ENCODE assay signal across 8 cellular contexts in the genomic region with DNA sequence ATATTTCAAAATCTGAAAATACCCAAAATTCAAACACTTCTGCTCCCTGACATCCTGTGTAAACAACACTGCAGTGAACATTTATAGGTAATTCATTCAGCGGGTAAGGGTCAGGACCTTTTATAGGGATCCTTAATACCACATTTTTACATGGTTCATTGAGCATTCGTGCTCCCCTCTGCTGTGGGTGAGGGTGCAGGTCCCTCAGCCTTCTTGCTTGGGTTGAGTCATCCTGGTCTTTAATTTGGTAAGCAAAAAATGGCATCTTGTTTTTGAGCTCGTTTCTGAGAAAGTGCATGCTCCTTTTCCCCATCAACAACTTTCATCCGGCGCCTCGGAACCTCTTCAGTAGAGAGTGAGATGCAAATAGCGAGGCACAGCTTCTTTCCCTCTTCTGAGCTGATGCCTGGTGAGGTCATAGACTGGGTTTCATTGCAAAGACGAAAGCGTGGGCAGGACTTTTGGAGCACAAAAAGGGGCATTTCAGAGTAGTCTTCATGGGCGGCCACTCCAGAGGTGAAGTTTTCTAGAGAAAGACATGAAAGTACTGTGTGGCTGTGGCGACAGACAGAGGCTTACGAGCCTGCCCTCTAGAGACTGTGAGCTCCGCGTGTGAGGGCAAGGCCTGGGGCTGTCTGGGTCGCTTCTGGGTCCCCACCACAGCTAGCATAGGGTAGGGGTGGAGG. TPM values are rescaled to one million over a fixed set of nuclear protein-coding genes. Genes with fewer than 3 reads are reported as not detected.
A peak's percentile ranks its signal among the peaks of the same experiment; 100 is the strongest.
DNase-seq lines count a peak whose midpoint lies in the region; TF ChIP-seq lines count a peak whose summit lies in the region.

No MANE protein-coding gene starts in this region.

- H3K4me2 ChIP-seq in MM.1S (ENCODE audit: low read depth, low read length), result no peak overlapping the region
- H3K4me2 ChIP-seq in PC-9, result no peak overlapping the region

- H3K9me2 ChIP-seq in MM.1S (replicated peaks; ENCODE audit: insufficient read depth, low read length) (no peaks in the 10 kb centered on the region), PC-9 (ENCODE audit: insufficient read depth) (no peaks in the 10 kb centered on the region)

- peaks cover 38% of the 10 kb centered on the region for H3K4me1 ChIP-seq in cardiac muscle cell (ENCODE audit: low read depth)
- H3K4me1 ChIP-seq in left ventricle myocardium inferior, result peaks cover 38% of the 10 kb centered on the region
- no peaks in the 10 kb centered on the region for H3K4me1 ChIP-seq in HUES48 (ENCODE audit: control insufficient read depth, insufficient read depth, low read length)
- H3K4me1 ChIP-seq in MM.1S (ENCODE audit: low read length), result no peaks in the 10 kb centered on the region
- H3K4me1 ChIP-seq in PC-9 (replicated peaks; ENCODE audit: insufficient read depth), result 0 out of 2 replicates have a peak, but pooled peaks cover 6% of the 10 kb centered on the region

- H3K79me2 ChIP-seq in MM.1S (ENCODE audit: low read length) (peaks cover 70% of the 10 kb centered on the region), PC-9 (ENCODE audit: low read depth) (no peaks in the 10 kb centered on the region; the same call in 1 of the 2 replicates)

- CTCF ChIA-PET in PC-9 (lab: Charles Lee), result no interaction called here

- no peaks in the 10 kb centered on the region for H3K27me3 ChIP-seq in cardiac muscle cell
- H3K27me3 ChIP-seq in left ventricle myocardium inferior (ENCODE audit: low read depth), result no peaks in the 10 kb centered on the region
- H3K27me3 ChIP-seq in HUES48 (ENCODE audit: control insufficient read depth, insufficient read depth, low read length), result no peaks in the 10 kb centered on the region
- H3K27me3 ChIP-seq in MM.1S (replicated peaks; ENCODE audit: insufficient read depth, low read length), result no peaks in the 10 kb centered on the region
- H3K27me3 ChIP-seq in PC-9 (ENCODE audit: insufficient read depth, low read depth), result no peaks in the 10 kb centered on the region

- DNase-seq in cardiac muscle cell (ENCODE audit: low read depth in 1 of 2, low spot score in 1 of 2), result peak in 1 of 2 donors; percentile 23
- DNase-seq in left ventricle myocardium inferior, result no peak
- DNase-seq in activated gamma-delta T cell treated with anti-CD3 and anti-CD28 coated beads, Interleukin-2, amount 50 U/mL, for 16 hours (ENCODE audit: low read depth), result peak; percentile 74
- DNase-seq in stimulated activated CD4-positive, alpha-beta T cell treated with anti-CD3 and anti-CD28 coated beads, Interleukin-2, amount 100 ng/mL, for 4 hours (ENCODE audit: low read depth), result peak; percentile 79
- no peak for DNase-seq in MM.1S
- no peak for DNase-seq in PC-9
- no peak for DNase-seq in epidermal melanocyte (ENCODE audit: insufficient read length, low spot score)

- TF ChIP-seq CTCF in cardiac muscle cell (IDR thresholded peaks at IDR 0.05; ENCODE audit: low read depth, low read length), result no peak
- no peak for TF ChIP-seq CTCF in left ventricle myocardium inferior (IDR thresholded peaks at IDR 0.05; ENCODE audit: borderline replicate concordance)
- TF ChIP-seq CTCF in MM.1S (IDR thresholded peaks at IDR 0.05; ENCODE audit: low read length), result no peak
- no peak for TF ChIP-seq CTCF in PC-9 (conservative IDR thresholded peaks at IDR 0.05)

- H3K4me3 ChIP-seq in cardiac muscle cell (no peak overlapping the region), left ventricle myocardium inferior (no peak overlapping the region), HUES48 (ENCODE audit: low read depth, low read length) (no peak overlapping the region), MM.1S (ENCODE audit: low read length) (no peak overlapping the region), PC-9 (no peak overlapping the region)

- no peaks in the 10 kb centered on the region for H3K36me3 ChIP-seq in cardiac muscle cell
- no peaks in the 10 kb centered on the region for H3K36me3 ChIP-seq in left ventricle myocardium inferior
- peaks cover 87% of the 10 kb centered on the region for H3K36me3 ChIP-seq in HUES48 (ENCODE audit: control insufficient read depth, insufficient read depth, low read length)
- H3K36me3 ChIP-seq in MM.1S (replicated peaks; ENCODE audit: insufficient read depth, low read length), result peaks cover 17% of the 10 kb centered on the region
- peaks cover 17% of the 10 kb centered on the region for H3K36me3 ChIP-seq in PC-9 (ENCODE audit: low read depth)

- BruUV-seq in PC-9 (replicated peaks; lab: Mats Ljungman, UMichigan), result no TSS peak

- H4K20me1 ChIP-seq in MM.1S (ENCODE audit: insufficient read depth, low read length) (no peaks in the 10 kb centered on the region), PC-9 (ENCODE audit: insufficient read depth) (no peaks in the 10 kb centered on the region)

- no peaks in the 10 kb centered on the region; the same call in 1 of the 2 replicates for H3F3A ChIP-seq in MM.1S (ENCODE audit: insufficient read depth, low read length)
- H3F3A ChIP-seq in PC-9 (ENCODE audit: insufficient read depth, low read depth), result peaks cover 33% of the 10 kb centered on the region

- H3K9me3 ChIP-seq in cardiac muscle cell (ENCODE audit: low read depth) (no peaks in the 10 kb centered on the region), left ventricle myocardium inferior (replicated peaks) (no peaks in the 10 kb centered on the region), HUES48 (ENCODE audit: control insufficient read depth, insufficient read depth, low read length) (no peaks in the 10 kb centered on the region), MM.1S (replicated peaks; ENCODE audit: insufficient read depth, low read length) (no peaks in the 10 kb centered on the region), PC-9 (ENCODE audit: insufficient read depth, low read depth) (no peaks in the 10 kb centered on the region)

- H3K27ac ChIP-seq in cardiac muscle cell, result peak overlapping the region; percentile 77
- no peak overlapping the region for H3K27ac ChIP-seq in left ventricle myocardium inferior (replicated peaks)
- H3K27ac ChIP-seq in HUES48 (ENCODE audit: low read depth, low read length), result peak overlapping the region; percentile 54
- H3K27ac ChIP-seq in MM.1S (ENCODE audit: low read length), result no peak overlapping the region
- no peak overlapping the region for H3K27ac ChIP-seq in PC-9

- intact Hi-C loops in left ventricle myocardium inferior (cut with micrococcal nuclease), result no loop called here
- intact Hi-C loops in PC-9 (cut with micrococcal nuclease; ENCODE audit: unreplicated experiment), result no loop called here

- POLR2A ChIA-PET in PC-9 (lab: Charles Lee; ENCODE audit: unreplicated experiment), result no interaction called here

- no peak overlapping the region for H2AFZ ChIP-seq in MM.1S (ENCODE audit: low read length)
- H2AFZ ChIP-seq in PC-9, result no peak overlapping the region

- H3K9ac ChIP-seq in HUES48 (ENCODE audit: low read depth, low read length), result no peak overlapping the region
- no peak overlapping the region for H3K9ac ChIP-seq in MM.1S (ENCODE audit: low read length)

RNA-seq across cellular contexts. Expression of a gene that starts 44.5 kb away (rescaled TPM):
- 19.1 and 21.5 TPM in 2 replicates for total RNA-seq in cardiac muscle cell
- polyA plus RNA-seq in cardiac muscle cell, result 12.9 and 19.2 TPM in 2 replicates
- 3.9 TPM for total RNA-seq in left ventricle myocardium inferior
- 18.3 and 18.8 TPM in 2 replicates for total RNA-seq in PC-9 (2021)

RNA-seq across cellular contexts. Expression of a gene that starts 55.8 kb away (rescaled TPM):
- total RNA-seq in cardiac muscle cell (128 and 148 TPM in 2 replicates), left ventricle myocardium inferior (42.5 TPM), PC-9 (2021) (133 and 148 TPM in 2 replicates)
- polyA plus RNA-seq in cardiac muscle cell, result 171 and 213 TPM in 2 replicates

Comparison
In these comparisons a context has a peak if more than half of its experiments do, and no peak if none do; other contexts are left out.
1. H3K27ac ChIP-seq: peak in cardiac muscle cell (single experiment) and HUES48 (single experiment); none in left ventricle myocardium inferior (single experiment), MM.1S (single experiment) and PC-9 (single experiment).
2. DNase-seq: peak in activated gamma-delta T cell treated with anti-CD3 and anti-CD28 coated beads, Interleukin-2, amount 50 U/mL, for 16 hours (single experiment) and stimulated activated CD4-positive, alpha-beta T cell treated with anti-CD3 and anti-CD28 coated beads, Interleukin-2, amount 100 ng/mL, for 4 hours (single experiment); none in left ventricle myocardium inferior (single experiment), MM.1S (single experiment), PC-9 (0 of 2) and epidermal melanocyte (single experiment).